ENCODE assay signal across 1 cellular context in the genomic region with DNA sequence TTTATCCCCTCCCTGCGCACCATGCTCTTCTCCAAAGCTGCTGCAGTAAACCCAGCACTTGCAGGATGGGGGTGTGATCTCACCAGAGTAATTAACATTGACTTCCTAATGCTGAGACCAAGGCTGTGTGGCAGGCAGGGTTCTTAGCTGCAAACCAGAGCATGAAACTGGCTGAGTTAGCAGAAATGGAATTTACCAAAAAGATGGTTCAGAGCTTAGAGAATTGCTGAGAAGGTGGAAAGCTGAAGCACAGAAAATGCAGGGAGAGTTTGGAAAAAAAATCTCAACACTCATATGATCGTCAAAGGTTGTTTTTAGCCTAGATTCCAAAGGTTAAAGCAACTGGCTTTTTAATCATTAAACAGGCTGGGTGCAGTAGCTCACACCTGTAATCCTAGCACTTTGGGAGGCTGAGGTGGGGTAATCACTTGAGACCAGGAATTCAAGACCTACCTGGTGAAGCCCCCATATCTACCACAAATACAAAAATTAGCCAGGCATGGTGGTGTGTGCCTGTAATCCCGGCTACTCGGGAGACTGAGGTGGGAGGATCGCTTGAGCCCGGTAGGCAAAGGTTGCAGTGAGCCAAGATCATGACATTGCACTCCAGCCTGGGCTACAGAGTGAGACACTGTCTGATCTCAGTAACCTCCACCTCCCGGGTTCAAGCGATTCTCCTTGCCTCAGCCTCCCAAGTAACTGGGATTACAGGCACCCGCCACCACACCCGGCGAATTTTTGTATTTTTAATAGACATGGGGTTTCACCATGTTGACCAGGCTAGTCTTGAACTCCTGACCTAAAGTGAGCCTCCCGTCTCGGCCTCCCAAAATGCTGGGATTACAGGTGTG.
TF ChIP-seq lines count a peak whose summit lies in the region.

No MANE protein-coding gene starts in this region.

TF ChIP-seq in HepG2, 621 proteins besides CTCF, POLR2A, EP300 and RAD21 (continued from another document and continues in another):
- no peak for TF ChIP-seq MBNL3 (CRISPR knock-in tag; conservative IDR thresholded peaks at IDR 0.05)
- TF ChIP-seq ZNF121 (CRISPR knock-in tag; IDR thresholded peaks at IDR 0.05) = peak; percentile 95
- no peak for TF ChIP-seq HNRNPK (IDR thresholded peaks at IDR 0.05; ENCODE audit: low read depth, low read length, poor library complexity, severe bottlenecking)
- TF ChIP-seq DNMT1 (CRISPR knock-in tag; IDR thresholded peaks at IDR 0.05) = 0 out of 2 replicates have a peak, but pooled peaks have one; percentile 69
- TF ChIP-seq, protein P1, sequence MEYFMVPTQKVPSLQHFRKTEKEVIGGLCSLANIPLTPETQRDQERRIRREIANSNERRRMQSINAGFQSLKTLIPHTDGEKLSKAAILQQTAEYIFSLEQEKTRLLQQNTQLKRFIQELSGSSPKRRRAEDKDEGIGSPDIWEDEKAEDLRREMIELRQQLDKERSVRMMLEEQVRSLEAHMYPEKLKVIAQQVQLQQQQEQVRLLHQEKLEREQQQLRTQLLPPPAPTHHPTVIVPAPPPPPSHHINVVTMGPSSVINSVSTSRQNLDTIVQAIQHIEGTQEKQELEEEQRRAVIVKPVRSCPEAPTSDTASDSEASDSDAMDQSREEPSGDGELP (IDR thresholded peaks at IDR 0.05; ENCODE audit: borderline replicate concordance, low read depth) = peak; percentile 88
- no peak for TF ChIP-seq SRF (IDR thresholded peaks at IDR 0.05; ENCODE audit: low read depth, low read length)
- TF ChIP-seq, protein P2, sequence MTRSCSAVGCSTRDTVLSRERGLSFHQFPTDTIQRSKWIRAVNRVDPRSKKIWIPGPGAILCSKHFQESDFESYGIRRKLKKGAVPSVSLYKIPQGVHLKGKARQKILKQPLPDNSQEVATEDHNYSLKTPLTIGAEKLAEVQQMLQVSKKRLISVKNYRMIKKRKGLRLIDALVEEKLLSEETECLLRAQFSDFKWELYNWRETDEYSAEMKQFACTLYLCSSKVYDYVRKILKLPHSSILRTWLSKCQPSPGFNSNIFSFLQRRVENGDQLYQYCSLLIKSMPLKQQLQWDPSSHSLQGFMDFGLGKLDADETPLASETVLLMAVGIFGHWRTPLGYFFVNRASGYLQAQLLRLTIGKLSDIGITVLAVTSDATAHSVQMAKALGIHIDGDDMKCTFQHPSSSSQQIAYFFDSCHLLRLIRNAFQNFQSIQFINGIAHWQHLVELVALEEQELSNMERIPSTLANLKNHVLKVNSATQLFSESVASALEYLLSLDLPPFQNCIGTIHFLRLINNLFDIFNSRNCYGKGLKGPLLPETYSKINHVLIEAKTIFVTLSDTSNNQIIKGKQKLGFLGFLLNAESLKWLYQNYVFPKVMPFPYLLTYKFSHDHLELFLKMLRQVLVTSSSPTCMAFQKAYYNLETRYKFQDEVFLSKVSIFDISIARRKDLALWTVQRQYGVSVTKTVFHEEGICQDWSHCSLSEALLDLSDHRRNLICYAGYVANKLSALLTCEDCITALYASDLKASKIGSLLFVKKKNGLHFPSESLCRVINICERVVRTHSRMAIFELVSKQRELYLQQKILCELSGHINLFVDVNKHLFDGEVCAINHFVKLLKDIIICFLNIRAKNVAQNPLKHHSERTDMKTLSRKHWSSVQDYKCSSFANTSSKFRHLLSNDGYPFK (CRISPR knock-in tag; IDR thresholded peaks at IDR 0.05; ENCODE audit: borderline replicate concordance) = no peak
- TF ChIP-seq FOXO1 (CRISPR knock-in tag; IDR thresholded peaks at IDR 0.05) = peak; percentile 54; the same call in 1 of the 2 replicates
- TF ChIP-seq, protein P3, sequence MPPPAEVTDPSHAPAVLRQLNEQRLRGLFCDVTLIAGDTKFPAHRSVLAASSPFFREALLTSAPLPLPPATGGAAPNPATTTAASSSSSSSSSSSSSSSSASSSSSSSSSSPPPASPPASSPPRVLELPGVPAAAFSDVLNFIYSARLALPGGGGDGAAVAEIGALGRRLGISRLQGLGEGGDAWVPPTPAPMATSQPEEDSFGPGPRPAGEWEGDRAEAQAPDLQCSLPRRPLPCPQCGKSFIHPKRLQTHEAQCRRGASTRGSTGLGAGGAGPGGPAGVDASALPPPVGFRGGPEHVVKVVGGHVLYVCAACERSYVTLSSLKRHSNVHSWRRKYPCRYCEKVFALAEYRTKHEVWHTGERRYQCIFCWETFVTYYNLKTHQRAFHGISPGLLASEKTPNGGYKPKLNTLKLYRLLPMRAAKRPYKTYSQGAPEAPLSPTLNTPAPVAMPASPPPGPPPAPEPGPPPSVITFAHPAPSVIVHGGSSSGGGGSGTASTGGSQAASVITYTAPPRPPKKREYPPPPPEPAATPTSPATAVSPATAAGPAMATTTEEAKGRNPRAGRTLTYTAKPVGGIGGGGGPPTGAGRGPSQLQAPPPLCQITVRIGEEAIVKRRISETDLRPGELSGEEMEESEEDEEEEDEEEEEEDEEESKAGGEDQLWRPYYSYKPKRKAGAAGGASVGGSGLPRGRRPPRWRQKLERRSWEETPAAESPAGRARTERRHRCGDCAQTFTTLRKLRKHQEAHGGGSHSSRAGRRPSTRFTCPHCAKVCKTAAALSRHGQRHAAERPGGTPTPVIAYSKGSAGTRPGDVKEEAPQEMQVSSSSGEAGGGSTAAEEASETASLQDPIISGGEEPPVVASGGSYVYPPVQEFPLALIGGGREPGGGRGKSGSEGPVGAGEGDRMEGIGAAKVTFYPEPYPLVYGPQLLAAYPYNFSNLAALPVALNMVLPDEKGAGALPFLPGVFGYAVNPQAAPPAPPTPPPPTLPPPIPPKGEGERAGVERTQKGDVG (CRISPR knock-in tag; IDR thresholded peaks at IDR 0.05; ENCODE audit: borderline replicate concordance) = peak; percentile 54; the same call in 1 of the 2 replicates
- TF ChIP-seq YY1 (IDR thresholded peaks at IDR 0.05; ENCODE audit: insufficient read depth, insufficient replicate concordance, low read depth, low read length) = peak; percentile 26
- no peak; the same call in 1 of the 2 replicates for TF ChIP-seq SMAD3 (CRISPR knock-in tag; IDR thresholded peaks at IDR 0.05)
- TF ChIP-seq RFXANK (CRISPR knock-in tag; IDR thresholded peaks at IDR 0.05) = no peak
- no peak for TF ChIP-seq ARID2 (CRISPR knock-in tag; IDR thresholded peaks at IDR 0.05; ENCODE audit: borderline replicate concordance)
- TF ChIP-seq ZNF263 (CRISPR knock-in tag; IDR thresholded peaks at IDR 0.05) = no peak
- TF ChIP-seq, protein P4, sequence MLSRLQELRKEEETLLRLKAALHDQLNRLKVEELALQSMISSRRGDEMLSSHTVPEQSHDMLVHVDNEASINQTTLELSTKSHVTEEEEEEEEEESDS (CRISPR knock-in tag; IDR thresholded peaks at IDR 0.05; ENCODE audit: borderline replicate concordance) = no peak
- 0 out of 2 replicates have a peak, but pooled peaks have one; percentile 76 for TF ChIP-seq AKAP8 (CRISPR knock-in tag; IDR thresholded peaks at IDR 0.05)
- TF ChIP-seq ZNF670 (CRISPR knock-in tag; IDR thresholded peaks at IDR 0.05; ENCODE audit: borderline replicate concordance) = 0 out of 2 replicates have a peak, but pooled peaks have one; percentile 38
- peak; percentile 81 for TF ChIP-seq SAP130 (CRISPR knock-in tag; IDR thresholded peaks at IDR 0.05; ENCODE audit: low read depth)
- no peak for TF ChIP-seq POGZ (CRISPR knock-in tag; IDR thresholded peaks at IDR 0.05)
- TF ChIP-seq SSRP1 (CRISPR knock-in tag; IDR thresholded peaks at IDR 0.05) = 0 out of 2 replicates have a peak, but pooled peaks have one; percentile 39
- no peak for TF ChIP-seq ZNF75D (CRISPR knock-in tag; IDR thresholded peaks at IDR 0.05; ENCODE audit: borderline replicate concordance)
- TF ChIP-seq ZNF460 (CRISPR knock-in tag; IDR thresholded peaks at IDR 0.05; ENCODE audit: borderline replicate concordance) = peak; percentile 99
- no peak for TF ChIP-seq ZNF234 (CRISPR knock-in tag; conservative IDR thresholded peaks at IDR 0.05)
- TF ChIP-seq SP1 (IDR thresholded peaks at IDR 0.05) = no peak
- no peak for TF ChIP-seq SP1 (CRISPR knock-in tag; IDR thresholded peaks at IDR 0.05)
- TF ChIP-seq, protein P5, sequence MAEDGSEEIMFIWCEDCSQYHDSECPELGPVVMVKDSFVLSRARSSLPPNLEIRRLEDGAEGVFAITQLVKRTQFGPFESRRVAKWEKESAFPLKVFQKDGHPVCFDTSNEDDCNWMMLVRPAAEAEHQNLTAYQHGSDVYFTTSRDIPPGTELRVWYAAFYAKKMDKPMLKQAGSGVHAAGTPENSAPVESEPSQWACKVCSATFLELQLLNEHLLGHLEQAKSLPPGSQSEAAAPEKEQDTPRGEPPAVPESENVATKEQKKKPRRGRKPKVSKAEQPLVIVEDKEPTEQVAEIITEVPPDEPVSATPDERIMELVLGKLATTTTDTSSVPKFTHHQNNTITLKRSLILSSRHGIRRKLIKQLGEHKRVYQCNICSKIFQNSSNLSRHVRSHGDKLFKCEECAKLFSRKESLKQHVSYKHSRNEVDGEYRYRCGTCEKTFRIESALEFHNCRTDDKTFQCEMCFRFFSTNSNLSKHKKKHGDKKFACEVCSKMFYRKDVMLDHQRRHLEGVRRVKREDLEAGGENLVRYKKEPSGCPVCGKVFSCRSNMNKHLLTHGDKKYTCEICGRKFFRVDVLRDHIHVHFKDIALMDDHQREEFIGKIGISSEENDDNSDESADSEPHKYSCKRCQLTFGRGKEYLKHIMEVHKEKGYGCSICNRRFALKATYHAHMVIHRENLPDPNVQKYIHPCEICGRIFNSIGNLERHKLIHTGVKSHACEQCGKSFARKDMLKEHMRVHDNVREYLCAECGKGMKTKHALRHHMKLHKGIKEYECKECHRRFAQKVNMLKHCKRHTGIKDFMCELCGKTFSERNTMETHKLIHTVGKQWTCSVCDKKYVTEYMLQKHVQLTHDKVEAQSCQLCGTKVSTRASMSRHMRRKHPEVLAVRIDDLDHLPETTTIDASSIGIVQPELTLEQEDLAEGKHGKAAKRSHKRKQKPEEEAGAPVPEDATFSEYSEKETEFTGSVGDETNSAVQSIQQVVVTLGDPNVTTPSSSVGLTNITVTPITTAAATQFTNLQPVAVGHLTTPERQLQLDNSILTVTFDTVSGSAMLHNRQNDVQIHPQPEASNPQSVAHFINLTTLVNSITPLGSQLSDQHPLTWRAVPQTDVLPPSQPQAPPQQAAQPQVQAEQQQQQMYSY (CRISPR knock-in tag; IDR thresholded peaks at IDR 0.05) = no peak
- TF ChIP-seq ZNF34 (CRISPR knock-in tag; IDR thresholded peaks at IDR 0.05; ENCODE audit: borderline replicate concordance) = no peak
- TF ChIP-seq, protein P6, sequence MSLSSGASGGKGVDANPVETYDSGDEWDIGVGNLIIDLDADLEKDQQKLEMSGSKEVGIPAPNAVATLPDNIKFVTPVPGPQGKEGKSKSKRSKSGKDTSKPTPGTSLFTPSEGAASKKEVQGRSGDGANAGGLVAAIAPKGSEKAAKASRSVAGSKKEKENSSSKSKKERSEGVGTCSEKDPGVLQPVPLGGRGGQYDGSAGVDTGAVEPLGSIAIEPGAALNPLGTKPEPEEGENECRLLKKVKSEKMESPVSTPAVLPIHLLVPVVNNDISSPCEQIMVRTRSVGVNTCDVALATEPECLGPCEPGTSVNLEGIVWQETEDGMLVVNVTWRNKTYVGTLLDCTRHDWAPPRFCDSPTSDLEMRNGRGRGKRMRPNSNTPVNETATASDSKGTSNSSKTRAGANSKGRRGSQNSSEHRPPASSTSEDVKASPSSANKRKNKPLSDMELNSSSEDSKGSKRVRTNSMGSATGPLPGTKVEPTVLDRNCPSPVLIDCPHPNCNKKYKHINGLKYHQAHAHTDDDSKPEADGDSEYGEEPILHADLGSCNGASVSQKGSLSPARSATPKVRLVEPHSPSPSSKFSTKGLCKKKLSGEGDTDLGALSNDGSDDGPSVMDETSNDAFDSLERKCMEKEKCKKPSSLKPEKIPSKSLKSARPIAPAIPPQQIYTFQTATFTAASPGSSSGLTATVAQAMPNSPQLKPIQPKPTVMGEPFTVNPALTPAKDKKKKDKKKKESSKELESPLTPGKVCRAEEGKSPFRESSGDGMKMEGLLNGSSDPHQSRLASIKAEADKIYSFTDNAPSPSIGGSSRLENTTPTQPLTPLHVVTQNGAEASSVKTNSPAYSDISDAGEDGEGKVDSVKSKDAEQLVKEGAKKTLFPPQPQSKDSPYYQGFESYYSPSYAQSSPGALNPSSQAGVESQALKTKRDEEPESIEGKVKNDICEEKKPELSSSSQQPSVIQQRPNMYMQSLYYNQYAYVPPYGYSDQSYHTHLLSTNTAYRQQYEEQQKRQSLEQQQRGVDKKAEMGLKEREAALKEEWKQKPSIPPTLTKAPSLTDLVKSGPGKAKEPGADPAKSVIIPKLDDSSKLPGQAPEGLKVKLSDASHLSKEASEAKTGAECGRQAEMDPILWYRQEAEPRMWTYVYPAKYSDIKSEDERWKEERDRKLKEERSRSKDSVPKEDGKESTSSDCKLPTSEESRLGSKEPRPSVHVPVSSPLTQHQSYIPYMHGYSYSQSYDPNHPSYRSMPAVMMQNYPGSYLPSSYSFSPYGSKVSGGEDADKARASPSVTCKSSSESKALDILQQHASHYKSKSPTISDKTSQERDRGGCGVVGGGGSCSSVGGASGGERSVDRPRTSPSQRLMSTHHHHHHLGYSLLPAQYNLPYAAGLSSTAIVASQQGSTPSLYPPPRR (CRISPR knock-in tag; IDR thresholded peaks at IDR 0.05; ENCODE audit: borderline replicate concordance) = peak; percentile 42; the same call in 1 of the 2 replicates
- peak; percentile 68 for TF ChIP-seq SKI (IDR thresholded peaks at IDR 0.05; ENCODE audit: partially characterized antibody)
- no peak for TF ChIP-seq SP140L (CRISPR knock-in tag; IDR thresholded peaks at IDR 0.05; ENCODE audit: borderline replicate concordance)
- TF ChIP-seq, protein P7, sequence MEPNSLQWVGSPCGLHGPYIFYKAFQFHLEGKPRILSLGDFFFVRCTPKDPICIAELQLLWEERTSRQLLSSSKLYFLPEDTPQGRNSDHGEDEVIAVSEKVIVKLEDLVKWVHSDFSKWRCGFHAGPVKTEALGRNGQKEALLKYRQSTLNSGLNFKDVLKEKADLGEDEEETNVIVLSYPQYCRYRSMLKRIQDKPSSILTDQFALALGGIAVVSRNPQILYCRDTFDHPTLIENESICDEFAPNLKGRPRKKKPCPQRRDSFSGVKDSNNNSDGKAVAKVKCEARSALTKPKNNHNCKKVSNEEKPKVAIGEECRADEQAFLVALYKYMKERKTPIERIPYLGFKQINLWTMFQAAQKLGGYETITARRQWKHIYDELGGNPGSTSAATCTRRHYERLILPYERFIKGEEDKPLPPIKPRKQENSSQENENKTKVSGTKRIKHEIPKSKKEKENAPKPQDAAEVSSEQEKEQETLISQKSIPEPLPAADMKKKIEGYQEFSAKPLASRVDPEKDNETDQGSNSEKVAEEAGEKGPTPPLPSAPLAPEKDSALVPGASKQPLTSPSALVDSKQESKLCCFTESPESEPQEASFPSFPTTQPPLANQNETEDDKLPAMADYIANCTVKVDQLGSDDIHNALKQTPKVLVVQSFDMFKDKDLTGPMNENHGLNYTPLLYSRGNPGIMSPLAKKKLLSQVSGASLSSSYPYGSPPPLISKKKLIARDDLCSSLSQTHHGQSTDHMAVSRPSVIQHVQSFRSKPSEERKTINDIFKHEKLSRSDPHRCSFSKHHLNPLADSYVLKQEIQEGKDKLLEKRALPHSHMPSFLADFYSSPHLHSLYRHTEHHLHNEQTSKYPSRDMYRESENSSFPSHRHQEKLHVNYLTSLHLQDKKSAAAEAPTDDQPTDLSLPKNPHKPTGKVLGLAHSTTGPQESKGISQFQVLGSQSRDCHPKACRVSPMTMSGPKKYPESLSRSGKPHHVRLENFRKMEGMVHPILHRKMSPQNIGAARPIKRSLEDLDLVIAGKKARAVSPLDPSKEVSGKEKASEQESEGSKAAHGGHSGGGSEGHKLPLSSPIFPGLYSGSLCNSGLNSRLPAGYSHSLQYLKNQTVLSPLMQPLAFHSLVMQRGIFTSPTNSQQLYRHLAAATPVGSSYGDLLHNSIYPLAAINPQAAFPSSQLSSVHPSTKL (CRISPR knock-in tag; IDR thresholded peaks at IDR 0.05) = peak; percentile 82
